Comparison of ENCODE assay signal across 8 cellular contexts in genomic region chr19:42254083-42254849, GRCh38. TPM values are rescaled to one million over a fixed set of nuclear protein-coding genes. Genes with fewer than 3 reads are reported as not detected.
A peak's percentile ranks its signal among the peaks of the same experiment; 100 is the strongest.
DNase-seq lines count a peak whose midpoint lies in the region; ATAC-seq and TF ChIP-seq lines count a peak whose summit lies in the region.

No MANE protein-coding gene starts in this region.

- H3K9me3 Mint-ChIP-seq in activated CD8-positive, alpha-beta T cell treated with anti-CD3 and anti-CD28 coated beads for 36 hours = no peaks in the 10 kb centered on the region

- peaks cover 5% of the 10 kb centered on the region for H3K27me3 Mint-ChIP-seq in activated CD8-positive, alpha-beta T cell treated with anti-CD3 and anti-CD28 coated beads for 36 hours

- peak overlapping the region; percentile 60 for H3K4me2 ChIP-seq in mesenchymal stem cell (ENCODE audit: low read length, poor library complexity, severe bottlenecking)

- H4K8ac ChIP-seq in mesenchymal stem cell (ENCODE audit: low read length) = peak overlapping the region; percentile 53

- H3K79me1 ChIP-seq in mesenchymal stem cell (replicated peaks; ENCODE audit: low read length, poor library complexity, severe bottlenecking) = peaks cover 4% of the 10 kb centered on the region

- ATAC-seq in GM21576 (IDR thresholded peaks at IDR 0.05; ENCODE audit: unreplicated experiment) = peak; percentile 40
- ATAC-seq in activated CD8-positive, alpha-beta T cell treated with anti-CD3 and anti-CD28 coated beads for 36 hours = peak; percentile 28

- H3K23ac ChIP-seq in mesenchymal stem cell (ENCODE audit: low read length in 2 of 2) = peak overlapping the region; percentile 91 to 94

- peaks cover 10% of the 10 kb centered on the region for H3K36me3 ChIP-seq in effector memory CD4-positive, alpha-beta T cell (ENCODE audit: control insufficient read depth, insufficient read depth, low read length)
- H3K36me3 ChIP-seq in mesenchymal stem cell (ENCODE audit: control insufficient read depth in 1 of 2, insufficient read depth in 2 of 2, low read depth in 1 of 2, low read length in 2 of 2) = peaks cover 8 to 22% of the 10 kb centered on the region in 2 experiments

- H2BK5ac ChIP-seq in mesenchymal stem cell (ENCODE audit: low read depth, low read length, poor library complexity, severe bottlenecking) = peak overlapping the region; percentile 74

- H3K9me3 ChIP-seq in effector memory CD4-positive, alpha-beta T cell (ENCODE audit: control insufficient read depth, low read length) = no peaks in the 10 kb centered on the region
- no peaks in the 10 kb centered on the region for H3K9me3 ChIP-seq in mesenchymal stem cell (ENCODE audit: control insufficient read depth, low read length)

- peak overlapping the region; percentile 82 to 97 for H3K4ac ChIP-seq in mesenchymal stem cell (ENCODE audit: low read depth in 1 of 2, low read length in 2 of 2)

- peak overlapping the region; percentile 98 to 99 for H3K18ac ChIP-seq in mesenchymal stem cell (ENCODE audit: low read depth in 1 of 2, low read length in 2 of 2)

- peak overlapping the region; percentile 98 for H3K4me3 ChIP-seq in effector memory CD4-positive, alpha-beta T cell (ENCODE audit: insufficient read depth, low read depth, low read length, poor library complexity, severe bottlenecking)
- peak overlapping the region; percentile 90 to 99 for H3K4me3 ChIP-seq in mesenchymal stem cell (ENCODE audit: insufficient read depth in 1 of 2, low read depth in 1 of 2, low read length in 2 of 2)

- H3K27ac ChIP-seq in C4-2B (peak overlapping the region; percentile 88), mesenchymal stem cell (ENCODE audit: low read length, poor library complexity, severe bottlenecking) (peak overlapping the region; percentile 93)
- peak overlapping the region; percentile 96 for H3K27ac ChIP-seq in effector memory CD4-positive, alpha-beta T cell (ENCODE audit: insufficient read depth, low read length, poor library complexity, severe bottlenecking)

- H3K9ac ChIP-seq in mesenchymal stem cell (ENCODE audit: low read length) = peak overlapping the region; percentile 97

- H3K4me1 Mint-ChIP-seq in activated CD8-positive, alpha-beta T cell treated with anti-CD3 and anti-CD28 coated beads for 36 hours (ENCODE audit: low read depth) = peaks cover 27% of the 10 kb centered on the region

- CTCF ChIA-PET in activated CD8-positive, alpha-beta T cell treated with anti-CD3 and anti-CD28 coated beads for 36 hours (lab: Charles Lee) = no interaction called here

- peak overlapping the region; percentile 95 for H4K91ac ChIP-seq in mesenchymal stem cell (ENCODE audit: low read length)

- intact Hi-C loops in activated CD8-positive, alpha-beta T cell treated with anti-CD3 and anti-CD28 coated beads for 36 hours (cut with micrococcal nuclease) = loop anchor here (2.0 kb wide), 1 partner anchor 15 kb away; the partner anchor contains the start of gene CIC

- H2AFZ ChIP-seq in mesenchymal stem cell (ENCODE audit: low read depth, low read length) = no peak overlapping the region

- peak overlapping the region; percentile 81 for H3K27ac Mint-ChIP-seq in activated CD8-positive, alpha-beta T cell treated with anti-CD3 and anti-CD28 coated beads for 36 hours

- DNase-seq in NCI-H2196 treated with DMSO at 0.1 percent for 48 hours (lab: John Stamatoyannopoulos, UW; ENCODE audit: unreplicated experiment) (peak; percentile 36), mesenchymal stem cell (peak; percentile 74), GOT3 (lab: John Stamatoyannopoulos, UW) (no peak)
- DNase-seq in activated CD8-positive, alpha-beta T cell treated with anti-CD3 and anti-CD28 coated beads for 36 hours = peak; percentile 85
- DNase-seq in effector memory CD4-positive, alpha-beta T cell = peak; percentile 51 to 68 (median 68)
- peak; percentile 58 for DNase-seq in stimulated activated CD8-positive, alpha-beta memory T cell treated with anti-CD3 and anti-CD28 coated beads, Interleukin-15, amount 100 ng/mL, for 1 hour (ENCODE audit: low read depth)

- H3K27me3 ChIP-seq in effector memory CD4-positive, alpha-beta T cell (replicated peaks; ENCODE audit: control insufficient read depth, insufficient read depth, low read length, poor library complexity, severe bottlenecking) = no peaks in the 10 kb centered on the region
- no peaks in the 10 kb centered on the region for H3K27me3 ChIP-seq in mesenchymal stem cell (ENCODE audit: control insufficient read depth in 1 of 2, insufficient read depth in 1 of 2, low read length in 2 of 2)

- peak overlapping the region; percentile 95 for H3K4me3 Mint-ChIP-seq in activated CD8-positive, alpha-beta T cell treated with anti-CD3 and anti-CD28 coated beads for 36 hours

- 1% methylated on average over 47 of the region's 70 CpGs for WGBS in mesenchymal stem cell

- no peak for TF ChIP-seq CTCF in C4-2B (conservative IDR thresholded peaks at IDR 0.05)
- no peak for TF ChIP-seq CTCF in activated CD8-positive, alpha-beta T cell treated with anti-CD3 and anti-CD28 coated beads for 36 hours (IDR thresholded peaks at IDR 0.05)

- peaks cover 24% of the 10 kb centered on the region for H3K36me3 Mint-ChIP-seq in activated CD8-positive, alpha-beta T cell treated with anti-CD3 and anti-CD28 coated beads for 36 hours (ENCODE audit: low read depth)

- peak overlapping the region; percentile 98 for H2BK15ac ChIP-seq in mesenchymal stem cell (ENCODE audit: low read depth, poor library complexity, severe bottlenecking)

- POLR2A ChIA-PET in activated CD8-positive, alpha-beta T cell treated with anti-CD3 and anti-CD28 coated beads for 36 hours (lab: Charles Lee) = no interaction called here

- peak overlapping the region; percentile 50 for H2AK5ac ChIP-seq in mesenchymal stem cell (ENCODE audit: low read length, severe bottlenecking)

- H3K4me1 ChIP-seq in effector memory CD4-positive, alpha-beta T cell (ENCODE audit: control insufficient read depth, insufficient read depth, low read length, poor library complexity, severe bottlenecking) = peaks cover 31% of the 10 kb centered on the region
- H3K4me1 ChIP-seq in mesenchymal stem cell (ENCODE audit: control insufficient read depth, insufficient read depth, low read depth, low read length) = peaks cover 29% of the 10 kb centered on the region

- H2BK120ac ChIP-seq in mesenchymal stem cell (ENCODE audit: low read depth, low read length) = peak overlapping the region; percentile 96

- peak overlapping the region; percentile 98 to 99 for H3K14ac ChIP-seq in mesenchymal stem cell (ENCODE audit: low read length in 2 of 2)

- H2BK12ac ChIP-seq in mesenchymal stem cell (ENCODE audit: low read length in 2 of 2) = peak overlapping the region in 1 of 2 experiments; percentile 95

RNA-seq across cellular contexts. Expression of gene ERF, which starts 0.7 kb away (rescaled TPM):
- 10 to 100 TPM; 60.0 to 69.2 TPM for total RNA-seq in activated CD8-positive, alpha-beta T cell treated with anti-CD3 and anti-CD28 coated beads for 36 hours
- polyA plus RNA-seq in mesenchymal stem cell (2013, experiment 1 of 2) = 57.9 TPM
- polyA plus RNA-seq in mesenchymal stem cell (2013, experiment 2 of 2) = 59.6 TPM

RNA-seq across cellular contexts. Expression of gene GSK3A, which starts 11.9 kb away (rescaled TPM):
- 10 to 100 TPM; 30.5 to 31.7 TPM for total RNA-seq in activated CD8-positive, alpha-beta T cell treated with anti-CD3 and anti-CD28 coated beads for 36 hours
- 60.9 TPM for polyA plus RNA-seq in mesenchymal stem cell (2013, experiment 1 of 2)
- polyA plus RNA-seq in mesenchymal stem cell (2013, experiment 2 of 2) = 57.5 TPM

RNA-seq across cellular contexts. Expression of gene CIC, which starts 14.8 kb away (rescaled TPM):
- 10 to 100 TPM; 60.7 to 65.6 TPM for total RNA-seq in activated CD8-positive, alpha-beta T cell treated with anti-CD3 and anti-CD28 coated beads for 36 hours
- polyA plus RNA-seq in mesenchymal stem cell (2013, experiment 1 of 2) = 55.2 TPM
- polyA plus RNA-seq in mesenchymal stem cell (2013, experiment 2 of 2) = 52.0 TPM

RNA-seq across cellular contexts. Expression of gene ZNF526, which starts 34.2 kb away (rescaled TPM):
- 10 to 100 TPM; 12.0 to 12.3 TPM for total RNA-seq in activated CD8-positive, alpha-beta T cell treated with anti-CD3 and anti-CD28 coated beads for 36 hours
- polyA plus RNA-seq in mesenchymal stem cell (2013, experiment 1 of 2) = 6.4 TPM
- 6.4 TPM for polyA plus RNA-seq in mesenchymal stem cell (2013, experiment 2 of 2)

RNA-seq across cellular contexts. Expression of gene DEDD2, which starts 36.8 kb away (rescaled TPM):
- 10 to 100 TPM; 21.7 to 22.5 TPM for total RNA-seq in activated CD8-positive, alpha-beta T cell treated with anti-CD3 and anti-CD28 coated beads for 36 hours
- 17.2 TPM for polyA plus RNA-seq in mesenchymal stem cell (2013, experiment 1 of 2)
- polyA plus RNA-seq in mesenchymal stem cell (2013, experiment 2 of 2) = 17.0 TPM
